Comparison of ENCODE assay signal across 22 cellular contexts in genomic region chr10:114017873-114018272, GRCh38.
"Had no signal": no experiment of that assay in that cellular context is flagged by ENCODE, and none has a peak within 500 bp of the region (broad histone marks: within the 10 kb centered on the region; RNA-seq: fewer than 3 reads in every experiment).

No MANE protein-coding gene starts in this region.

- H3K36me3 Mint-ChIP-seq: memory B cell; natural killer cell treated with Interleukin-12 subunit alpha and Interleukin-12 subunit beta and Interleukin-15 and Interleukin-18, amount 100 ng/mL, for 72 hours had no signal

- H3K27ac Mint-ChIP-seq: activated naive CD8-positive, alpha-beta T cell; effector memory CD8-positive, alpha-beta T cell; memory B cell; stimulated activated naive CD8-positive, alpha-beta T cell treated with anti-CD3 and anti-CD28 coated beads, Interleukin-15, amount 100 ng/mL, for 72 hours; T-helper 17 cell had no signal

- H3K27ac ChIP-seq: breast epithelium, neutrophil, ovary, psoas muscle, right atrium auricular region, tibial nerve, VCaP had no signal

- H3K9me3 Mint-ChIP-seq: central memory CD8-positive, alpha-beta T cell; natural killer cell treated with Interleukin-12 subunit alpha and Interleukin-12 subunit beta and Interleukin-15 and Interleukin-18, amount 100 ng/mL, for 72 hours; stimulated activated naive CD8-positive, alpha-beta T cell treated with anti-CD3 and anti-CD28 coated beads, Interleukin-15, amount 100 ng/mL, for 72 hours had no signal

- ATAC-seq: effector memory CD8-positive, alpha-beta T cell; esophagus mucosa; left cardiac atrium; natural killer cell treated with Interleukin-12 subunit alpha and Interleukin-12 subunit beta and Interleukin-15 and Interleukin-18, amount 100 ng/mL, for 72 hours; psoas muscle; stimulated activated naive CD8-positive, alpha-beta T cell treated with anti-CD3 and anti-CD28 coated beads, Interleukin-15, amount 100 ng/mL, for 72 hours; T-helper 17 cell had no signal

- H3K4me3 ChIP-seq: breast epithelium, ovary, psoas muscle, right atrium auricular region, tibial nerve had no signal

- H3K4me1 Mint-ChIP-seq: central memory CD8-positive, alpha-beta T cell; stimulated activated naive CD8-positive, alpha-beta T cell treated with anti-CD3 and anti-CD28 coated beads, Interleukin-15, amount 100 ng/mL, for 72 hours; T-helper 17 cell had no signal

- H3K4me3 Mint-ChIP-seq: activated naive CD8-positive, alpha-beta T cell; central memory CD8-positive, alpha-beta T cell; effector memory CD8-positive, alpha-beta T cell; memory B cell; natural killer cell treated with Interleukin-12 subunit alpha and Interleukin-12 subunit beta and Interleukin-15 and Interleukin-18, amount 100 ng/mL, for 72 hours; stimulated activated naive CD8-positive, alpha-beta T cell treated with anti-CD3 and anti-CD28 coated beads, Interleukin-15, amount 100 ng/mL, for 72 hours had no signal

- DNase-seq: activated CD4-positive, alpha-beta T cell treated with anti-CD3 and anti-CD28 coated beads for 1 hour; activated gamma-delta T cell treated with Interleukin-2 at 50 U/mL for 16 hours; activated T-cell treated with anti-CD3 and anti-CD28 coated beads, Interleukin-2, amount 50 U/mL, for 1 hour; effector memory CD8-positive, alpha-beta T cell; foreskin melanocyte; glutamatergic neuron; left cardiac atrium; ovary; psoas muscle; stimulated activated CD4-positive, alpha-beta T cell treated with anti-CD3 and anti-CD28 coated beads, Interleukin-4, amount 100 ng/mL, for 24 hours; stimulated activated naive CD8-positive, alpha-beta T cell treated with anti-CD3 and anti-CD28 coated beads, Interleukin-15, amount 100 ng/mL, for 72 hours; T-helper 17 cell had no signal

- H3K27me3 ChIP-seq: breast epithelium, ovary, right atrium auricular region, tibial nerve had no signal

- H3K27me3 Mint-ChIP-seq: memory B cell had no signal
